ENCODE assay signal across 8 cellular contexts in the genomic region with DNA sequence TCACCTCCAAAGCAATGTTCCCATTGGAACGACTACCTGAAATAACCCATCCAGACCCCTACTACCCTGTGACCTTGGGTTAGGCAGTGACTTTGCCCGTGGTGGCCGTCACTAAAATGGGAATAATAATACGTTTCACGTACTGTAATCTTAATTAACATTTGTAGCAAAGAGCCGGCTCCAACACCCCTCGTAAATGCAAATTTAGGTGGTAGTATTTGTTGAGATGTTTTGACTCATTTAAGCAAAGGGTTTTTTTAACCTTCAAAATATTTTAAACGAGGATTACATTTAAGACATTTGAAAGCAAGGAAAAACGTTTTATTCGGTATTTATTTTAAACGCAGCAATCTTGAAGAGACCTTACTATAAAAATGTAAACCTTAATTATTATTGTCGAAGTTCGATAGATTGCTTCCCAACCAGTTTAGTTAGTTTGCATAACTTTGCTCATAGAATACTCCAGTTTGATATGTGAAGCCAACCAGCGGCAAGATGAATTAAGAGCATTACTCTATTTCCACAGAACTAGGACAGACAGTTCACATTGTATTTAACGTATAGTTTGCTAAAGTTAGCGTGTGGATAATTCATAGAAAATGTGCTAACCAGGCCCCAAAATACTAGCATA. TPM values are rescaled to one million over a fixed set of nuclear protein-coding genes. Genes with fewer than 3 reads are reported as not detected.
DNase-seq lines count a peak whose midpoint lies in the region; ATAC-seq and TF ChIP-seq lines count a peak whose summit lies in the region.

No MANE protein-coding gene starts in this region.

- H3K27me3 ChIP-seq in right atrium auricular region: no peaks in the 10 kb centered on the region

- intact Hi-C loops in cardiac septum (cut with DNase I): loop anchor here (2.0 to 10.0 kb wide), 4 partner anchors 183 to 511 kb away; a partner anchor contains a TSS

- no peak for TF ChIP-seq CTCF in right atrium auricular region (IDR thresholded peaks at IDR 0.05)
- no peak for TF ChIP-seq CTCF in fibroblast of villous mesenchyme (IDR thresholded peaks at IDR 0.05; ENCODE audit: insufficient read depth, low read depth, low read length)

- H3K9me3 ChIP-seq in right atrium auricular region (no peaks in the 10 kb centered on the region), T-helper 17 cell (ENCODE audit: control insufficient read depth, low read length, poor library complexity, severe bottlenecking) (no peaks in the 10 kb centered on the region)

- H3K27ac ChIP-seq in right atrium auricular region: peak overlapping the region; percentile 100

- H3K36me3 ChIP-seq in right atrium auricular region: no peaks in the 10 kb centered on the region

- no peak for DNase-seq in right atrium auricular region (ENCODE audit: low spot score)
- DNase-seq in cardiac septum (ENCODE audit: low spot score): no peak
- no peak for DNase-seq in T-helper 17 cell
- no peak for DNase-seq in fibroblast of villous mesenchyme (ENCODE audit: low read depth)
- peak; percentile 25 for DNase-seq in renal cortical epithelial cell (ENCODE audit: low read depth)

- peak overlapping the region; percentile 100 for H3K4me3 Mint-ChIP-seq in T-helper 17 cell

- H3K36me3 Mint-ChIP-seq in T-helper 17 cell (ENCODE audit: low read depth): peaks cover 7% of the 10 kb centered on the region

- peaks cover 18% of the 10 kb centered on the region for H3K4me1 Mint-ChIP-seq in T-helper 17 cell

- peaks cover 0 to 32% of the 10 kb centered on the region in 2 donors for H3K4me1 ChIP-seq in right atrium auricular region

- ATAC-seq in T-helper 17 cell (peak; percentile 1), HG03095 (IDR thresholded peaks at IDR 0.05; ENCODE audit: unreplicated experiment) (no peak), HG03378 (IDR thresholded peaks at IDR 0.05; ENCODE audit: unreplicated experiment) (no peak), GM18868 (IDR thresholded peaks at IDR 0.05; ENCODE audit: unreplicated experiment) (no peak)

- H3K4me3 ChIP-seq in right atrium auricular region (peak overlapping the region; percentile 92 to 95), fibroblast of villous mesenchyme (ENCODE audit: low read depth, low read length) (peak overlapping the region; percentile 95)

- peak overlapping the region; percentile 99 for H3K27ac Mint-ChIP-seq in T-helper 17 cell

- no peaks in the 10 kb centered on the region for H3K27me3 Mint-ChIP-seq in T-helper 17 cell

RNA-seq across cellular contexts. Expression of a gene that starts 1.4 kb away (rescaled TPM):
- total RNA-seq in right atrium auricular region: 10 to 100 TPM; 13.7 to 19.5 TPM
- total RNA-seq in cardiac septum: 24.2 TPM
- 10 to 100 TPM; 63.1 to 63.3 TPM for total RNA-seq in T-helper 17 cell
- total RNA-seq in fibroblast of villous mesenchyme: 19.3 and 25.0 TPM in 2 replicates
- total RNA-seq in renal cortical epithelial cell: 11.1 and 41.8 TPM in 2 replicates
